ENCODE assay signal across 29 cellular contexts in the genomic region with DNA sequence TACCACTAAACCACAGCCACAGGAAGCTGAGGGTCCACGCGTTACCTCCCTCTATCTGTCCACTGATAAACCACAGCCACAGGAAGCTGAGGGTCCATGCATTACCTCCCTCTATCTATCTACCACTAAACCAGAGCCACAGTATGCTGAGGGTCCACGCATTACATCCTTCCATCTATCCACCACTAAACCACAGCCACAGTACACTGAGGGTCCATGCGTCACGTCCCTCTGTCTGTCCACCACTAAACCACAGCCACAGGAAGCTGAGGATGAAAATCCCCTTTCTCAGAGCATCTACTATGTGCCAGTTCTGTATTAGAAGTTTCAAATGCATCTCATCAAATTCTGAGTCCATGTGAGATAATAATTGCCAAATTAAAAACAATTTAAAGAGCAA.
DNase-seq lines count a peak whose midpoint lies in the region; ATAC-seq and TF ChIP-seq lines count a peak whose summit lies in the region.
"Had no signal": no experiment of that assay in that cellular context is flagged by ENCODE, and none has a peak within 500 bp of the region (broad histone marks: within the 10 kb centered on the region; RNA-seq: fewer than 3 reads in every experiment).

No MANE protein-coding gene starts in this region.

- POLR2A ChIA-PET in activated CD8-positive, alpha-beta T cell treated with anti-CD3 and anti-CD28 coated beads, Interleukin-2, amount 10 ng/mL, durations not matched to agents 7 days and 5 days (lab: Charles Lee) = no interaction called here

- no peak overlapping the region for H3K9ac ChIP-seq in endodermal cell (ENCODE audit: extremely low read depth, low read length, poor library complexity, severe bottlenecking)

- H3K36me3 ChIP-seq in endodermal cell (ENCODE audit: control insufficient read depth, insufficient read depth, low read length) = no peaks in the 10 kb centered on the region
- H3K36me3 ChIP-seq in H7 (replicated peaks; ENCODE audit: control insufficient read depth, insufficient read depth, low read length) = no peaks in the 10 kb centered on the region
- no peaks in the 10 kb centered on the region for H3K36me3 ChIP-seq in uterus
- H3K36me3 ChIP-seq: gastrocnemius medialis, lower lobe of right lung, MG63, pancreas, SJSA1, WERI-Rb-1 had no signal

- peaks cover 12% of the 10 kb centered on the region for H3K4me1 Mint-ChIP-seq in activated naive CD4-positive, alpha-beta T cell treated with anti-CD3 and anti-CD28 coated beads, Interleukin-2, amount 10 ng/mL, durations not matched to agents 7 days and 5 days
- H3K4me1 Mint-ChIP-seq in activated CD8-positive, alpha-beta T cell treated with anti-CD3 and anti-CD28 coated beads, Interleukin-2, amount 10 ng/mL, durations not matched to agents 7 days and 5 days (ENCODE audit: low read depth) = peaks cover 25% of the 10 kb centered on the region
- peaks cover under 1% of the 10 kb centered on the region for H3K4me1 Mint-ChIP-seq in endodermal cell
- H3K4me1 Mint-ChIP-seq in stimulated activated effector memory CD8-positive, alpha-beta T cell treated with anti-CD3 and anti-CD28 coated beads, Interleukin-12 subunit alpha, Interleukin-12 subunit beta, amount 100 ng/mL, for 72 hours = peaks cover 12% of the 10 kb centered on the region
- H3K4me1 Mint-ChIP-seq: nephron had no signal

- H3K4me1 ChIP-seq in endodermal cell (ENCODE audit: control insufficient read depth, insufficient read depth, low read length) = no peaks in the 10 kb centered on the region
- no peaks in the 10 kb centered on the region for H3K4me1 ChIP-seq in uterus
- H3K4me1 ChIP-seq: A549, gastrocnemius medialis, lower lobe of right lung, pancreas, SJSA1, testis had no signal

- TF ChIP-seq POLR2A in uterus (IDR thresholded peaks at IDR 0.05) = no peak

- no peak overlapping the region for H3K4me3 Mint-ChIP-seq in activated naive CD4-positive, alpha-beta T cell treated with anti-CD3 and anti-CD28 coated beads, Interleukin-2, amount 10 ng/mL, durations not matched to agents 7 days and 5 days
- no peak overlapping the region for H3K4me3 Mint-ChIP-seq in activated CD8-positive, alpha-beta T cell treated with anti-CD3 and anti-CD28 coated beads, Interleukin-2, amount 10 ng/mL, durations not matched to agents 7 days and 5 days
- H3K4me3 Mint-ChIP-seq in endodermal cell = no peak overlapping the region
- H3K4me3 Mint-ChIP-seq in stimulated activated effector memory CD8-positive, alpha-beta T cell treated with anti-CD3 and anti-CD28 coated beads, Interleukin-12 subunit alpha, Interleukin-12 subunit beta, amount 100 ng/mL, for 72 hours = no peak overlapping the region
- H3K4me3 Mint-ChIP-seq: activated T-helper 17 cell treated with anti-CD3 and anti-CD28 coated beads, Interleukin-2, amount 50 U/mL, for 72 hours; nephron; stimulated activated naive B cell treated with anti-CD40 and anti-IgM and Interleukin-4, amounts not matched to agents 10 μg/mL and 1 μg/mL and 100 μg/mL, for 72 hours had no signal

- CTCF ChIA-PET in activated naive CD4-positive, alpha-beta T cell treated with anti-CD3 and anti-CD28 coated beads, Interleukin-2, amount 10 ng/mL, durations not matched to agents 7 days and 5 days (lab: Charles Lee) = no interaction called here
- CTCF ChIA-PET in activated CD8-positive, alpha-beta T cell treated with anti-CD3 and anti-CD28 coated beads, Interleukin-2, amount 10 ng/mL, durations not matched to agents 7 days and 5 days (lab: Charles Lee) = no interaction called here

- TF ChIP-seq CTCF in endodermal cell (conservative IDR thresholded peaks at IDR 0.05) (no peak), uterus (IDR thresholded peaks at IDR 0.05) (no peak)

- peaks cover 64% of the 10 kb centered on the region for H3K9me3 ChIP-seq in endodermal cell (ENCODE audit: control insufficient read depth, low read length)
- H3K9me3 ChIP-seq in uterus = no peaks in the 10 kb centered on the region
- H3K9me3 ChIP-seq: A549, gastrocnemius medialis, lower lobe of right lung, MG63, pancreas, testis had no signal

- no peaks in the 10 kb centered on the region for H3K36me3 Mint-ChIP-seq in activated naive CD4-positive, alpha-beta T cell treated with anti-CD3 and anti-CD28 coated beads, Interleukin-2, amount 10 ng/mL, durations not matched to agents 7 days and 5 days
- no peaks in the 10 kb centered on the region for H3K36me3 Mint-ChIP-seq in activated CD8-positive, alpha-beta T cell treated with anti-CD3 and anti-CD28 coated beads, Interleukin-2, amount 10 ng/mL, durations not matched to agents 7 days and 5 days (ENCODE audit: low read depth)
- no peaks in the 10 kb centered on the region for H3K36me3 Mint-ChIP-seq in endodermal cell (ENCODE audit: low read depth)
- H3K36me3 Mint-ChIP-seq in stimulated activated effector memory CD8-positive, alpha-beta T cell treated with anti-CD3 and anti-CD28 coated beads, Interleukin-12 subunit alpha, Interleukin-12 subunit beta, amount 100 ng/mL, for 72 hours = no peaks in the 10 kb centered on the region
- H3K36me3 Mint-ChIP-seq: stimulated activated naive B cell treated with anti-CD40 and anti-IgM and Interleukin-4, amounts not matched to agents 10 μg/mL and 1 μg/mL and 100 μg/mL, for 72 hours had no signal

- 27 to 42% methylated on average over 3 to 5 of the region's 5 CpGs for WGBS in endodermal cell (ENCODE audit: insufficient coverage in 1 of 2, insufficient read length in 1 of 2), 2 experiments

- peaks cover 4% of the 10 kb centered on the region for H3K27me3 Mint-ChIP-seq in activated naive CD4-positive, alpha-beta T cell treated with anti-CD3 and anti-CD28 coated beads, Interleukin-2, amount 10 ng/mL, durations not matched to agents 7 days and 5 days
- no peaks in the 10 kb centered on the region for H3K27me3 Mint-ChIP-seq in activated CD8-positive, alpha-beta T cell treated with anti-CD3 and anti-CD28 coated beads, Interleukin-2, amount 10 ng/mL, durations not matched to agents 7 days and 5 days (ENCODE audit: low read depth)
- no peaks in the 10 kb centered on the region for H3K27me3 Mint-ChIP-seq in endodermal cell (ENCODE audit: insufficient read depth)

- H3K27me3 ChIP-seq in endodermal cell (ENCODE audit: control insufficient read depth, insufficient read depth, low read length, poor library complexity, severe bottlenecking) (no peaks in the 10 kb centered on the region), H7 (ENCODE audit: control insufficient read depth, insufficient read depth, low read length) (no peaks in the 10 kb centered on the region), uterus (no peaks in the 10 kb centered on the region)
- H3K27me3 ChIP-seq: gastrocnemius medialis, MG63, pancreas, SJSA1, testis had no signal

- H3K27ac ChIP-seq in endodermal cell (ENCODE audit: low read depth, low read length) (no peak overlapping the region), uterus (no peak overlapping the region)
- H3K27ac ChIP-seq: A549, gastrocnemius medialis, lower lobe of right lung, pancreas, SJSA1, testis, WERI-Rb-1 had no signal

- H3K4me3 ChIP-seq in endodermal cell (ENCODE audit: low read length) (no peak overlapping the region), H7 (ENCODE audit: insufficient read depth, low read depth, low read length) (no peak overlapping the region), uterus (no peak overlapping the region)
- H3K4me3 ChIP-seq: A549, gastrocnemius medialis, lower lobe of right lung, MG63, pancreas, SJSA1, testis had no signal

- no peak overlapping the region for H3K27ac Mint-ChIP-seq in activated naive CD4-positive, alpha-beta T cell treated with anti-CD3 and anti-CD28 coated beads, Interleukin-2, amount 10 ng/mL, durations not matched to agents 7 days and 5 days
- H3K27ac Mint-ChIP-seq in activated CD8-positive, alpha-beta T cell treated with anti-CD3 and anti-CD28 coated beads, Interleukin-2, amount 10 ng/mL, durations not matched to agents 7 days and 5 days = peak overlapping the region; percentile 47
- no peak overlapping the region for H3K27ac Mint-ChIP-seq in endodermal cell
- H3K27ac Mint-ChIP-seq in stimulated activated effector memory CD8-positive, alpha-beta T cell treated with anti-CD3 and anti-CD28 coated beads, Interleukin-12 subunit alpha, Interleukin-12 subunit beta, amount 100 ng/mL, for 72 hours = peak overlapping the region; percentile 26
- H3K27ac Mint-ChIP-seq: activated T-helper 17 cell treated with anti-CD3 and anti-CD28 coated beads, Interleukin-2, amount 50 U/mL, for 72 hours; nephron had no signal

- intact Hi-C loops in uterus (cut with DNase I; ENCODE audit: low total_unique reads) = no loop called here

- DNase-seq in activated naive CD4-positive, alpha-beta T cell treated with anti-CD3 and anti-CD28 coated beads, Interleukin-2, amount 10 ng/mL, durations not matched to agents 7 days and 5 days = peak; percentile 26
- no peak for DNase-seq in activated naive CD4-positive, alpha-beta T cell treated with Interleukin-2 at 50 U/mL for 16 hours
- DNase-seq in activated CD8-positive, alpha-beta T cell treated with anti-CD3 and anti-CD28 coated beads, Interleukin-2, amount 10 ng/mL, durations not matched to agents 7 days and 5 days = peak; percentile 57
- DNase-seq in endodermal cell (peak; percentile 16), H7 (no peak), uterus (no peak)
- DNase-seq in stimulated activated effector memory CD8-positive, alpha-beta T cell treated with anti-CD3 and anti-CD28 coated beads, Interleukin-12 subunit alpha, Interleukin-12 subunit beta, amount 100 ng/mL, for 72 hours (ENCODE audit: low spot score in 2 of 2) = no peak
- DNase-seq: activated CD4-positive, alpha-beta T cell treated with anti-CD3 and anti-CD28 coated beads for 48 hours; AML-193; central memory CD4-positive, alpha-beta T cell; gastrocnemius medialis; HCEC 1CT; KG1; lower lobe of right lung; MG63; midbrain; NCI-H1105; NCI-H187; pancreas; retina; stimulated activated naive B cell treated with anti-CD40 and anti-IgM and Interleukin-4, amounts not matched to agents 10 μg/mL and 1 μg/mL and 100 μg/mL, for 72 hours; T1000; testis; WERI-Rb-1 had no signal

- no peak for ATAC-seq in activated CD8-positive, alpha-beta T cell treated with anti-CD3 and anti-CD28 coated beads, Interleukin-2, amount 10 ng/mL, durations not matched to agents 7 days and 5 days
- ATAC-seq in stimulated activated effector memory CD8-positive, alpha-beta T cell treated with anti-CD3 and anti-CD28 coated beads, Interleukin-12 subunit alpha, Interleukin-12 subunit beta, amount 100 ng/mL, for 72 hours = peak; percentile 64
- ATAC-seq in GM21528 (IDR thresholded peaks at IDR 0.05; ENCODE audit: low FRiP score, unreplicated experiment) = no peak
- ATAC-seq: A549; activated T-helper 17 cell treated with anti-CD3 and anti-CD28 coated beads, Interleukin-2, amount 50 U/mL, for 72 hours; gastrocnemius medialis; lower lobe of right lung; pancreas had no signal

- peaks cover 2% of the 10 kb centered on the region for H3K9me3 Mint-ChIP-seq in activated naive CD4-positive, alpha-beta T cell treated with anti-CD3 and anti-CD28 coated beads, Interleukin-2, amount 10 ng/mL, durations not matched to agents 7 days and 5 days
- H3K9me3 Mint-ChIP-seq in activated CD8-positive, alpha-beta T cell treated with anti-CD3 and anti-CD28 coated beads, Interleukin-2, amount 10 ng/mL, durations not matched to agents 7 days and 5 days (ENCODE audit: insufficient read depth) = peaks cover 7% of the 10 kb centered on the region
- H3K9me3 Mint-ChIP-seq in endodermal cell = no peaks in the 10 kb centered on the region
- H3K9me3 Mint-ChIP-seq in stimulated activated effector memory CD8-positive, alpha-beta T cell treated with anti-CD3 and anti-CD28 coated beads, Interleukin-12 subunit alpha, Interleukin-12 subunit beta, amount 100 ng/mL, for 72 hours = peaks cover 3% of the 10 kb centered on the region
- H3K9me3 Mint-ChIP-seq: activated T-helper 17 cell treated with anti-CD3 and anti-CD28 coated beads, Interleukin-2, amount 50 U/mL, for 72 hours had no signal

Comparison
In these comparisons a context has a peak if more than half of its experiments do, and no peak if none do; other contexts are left out.
1. DNase-seq: peak in activated naive CD4-positive, alpha-beta T cell treated with anti-CD3 and anti-CD28 coated beads, Interleukin-2, amount 10 ng/mL, durations not matched to agents 7 days and 5 days (single experiment), activated CD8-positive, alpha-beta T cell treated with anti-CD3 and anti-CD28 coated beads, Interleukin-2, amount 10 ng/mL, durations not matched to agents 7 days and 5 days (single experiment) and endodermal cell (single experiment); none in activated naive CD4-positive, alpha-beta T cell treated with Interleukin-2 at 50 U/mL for 16 hours (single experiment), stimulated activated effector memory CD8-positive, alpha-beta T cell treated with anti-CD3 and anti-CD28 coated beads, Interleukin-12 subunit alpha, Interleukin-12 subunit beta, amount 100 ng/mL, for 72 hours (0 of 2), H7 (single experiment) and uterus (0 of 2).
2. H3K27ac Mint-ChIP-seq: peak in activated CD8-positive, alpha-beta T cell treated with anti-CD3 and anti-CD28 coated beads, Interleukin-2, amount 10 ng/mL, durations not matched to agents 7 days and 5 days (single experiment) and stimulated activated effector memory CD8-positive, alpha-beta T cell treated with anti-CD3 and anti-CD28 coated beads, Interleukin-12 subunit alpha, Interleukin-12 subunit beta, amount 100 ng/mL, for 72 hours (single experiment); none in activated naive CD4-positive, alpha-beta T cell treated with anti-CD3 and anti-CD28 coated beads, Interleukin-2, amount 10 ng/mL, durations not matched to agents 7 days and 5 days (single experiment) and endodermal cell (single experiment).